Comparison of ENCODE assay signal across 12 cellular contexts in the genomic region with DNA sequence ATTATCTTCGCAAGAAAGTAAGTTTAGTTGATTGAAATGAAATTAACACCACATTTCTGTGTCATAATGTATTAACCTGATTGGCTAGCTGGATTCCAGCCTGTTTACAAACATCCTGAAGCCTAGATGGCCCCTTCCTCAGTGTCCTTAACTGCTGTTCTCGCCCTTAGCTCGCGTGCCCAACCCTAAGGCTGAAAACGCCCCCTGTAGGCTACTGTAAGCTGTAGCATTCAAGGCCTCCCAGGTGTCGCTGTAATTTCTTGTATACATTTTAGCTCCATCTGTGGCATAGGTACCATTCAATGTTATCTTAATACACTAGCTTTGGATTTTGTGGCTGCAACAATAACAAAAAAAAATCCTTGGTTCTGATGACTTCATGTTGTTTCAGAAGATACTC.
DNase-seq lines count a peak whose midpoint lies in the region; ATAC-seq, FAIRE-seq and TF ChIP-seq lines count a peak whose summit lies in the region.
"Had no signal": no experiment of that assay in that cellular context is flagged by ENCODE, and none has a peak within 500 bp of the region (broad histone marks: within the 10 kb centered on the region; RNA-seq: fewer than 3 reads in every experiment).

No MANE protein-coding gene starts in this region.

- no peaks in the 10 kb centered on the region for H3K9me1 ChIP-seq in keratinocyte (ENCODE audit: control insufficient read depth, extremely low read depth, insufficient read depth, low read length)

- H4K20me1 ChIP-seq in DOHH2 (ENCODE audit: control insufficient read depth, insufficient read depth, low read depth, low read length) (no peaks in the 10 kb centered on the region), PC-3 (ENCODE audit: low read length) (no peaks in the 10 kb centered on the region), keratinocyte (ENCODE audit: control insufficient read depth, extremely low read depth, insufficient read depth, low read length) (no peaks in the 10 kb centered on the region)

- ATAC-seq in PC-3 (peak; percentile 65), GM18909 (IDR thresholded peaks at IDR 0.05; ENCODE audit: poor library complexity, unreplicated experiment) (no peak)

- H3K27ac ChIP-seq in DOHH2 (ENCODE audit: low read depth, low read length), result no peak overlapping the region
- H3K27ac ChIP-seq in PC-3 (ENCODE audit: low read length), result no peak overlapping the region
- H3K27ac ChIP-seq in keratinocyte (ENCODE audit: control insufficient read depth, insufficient read depth, low read length), result no peak overlapping the region
- H3K27ac ChIP-seq: suprapubic skin had no signal

- H3K4me1 ChIP-seq in DOHH2 (ENCODE audit: control insufficient read depth, low read length), result no peaks in the 10 kb centered on the region
- no peaks in the 10 kb centered on the region for H3K4me1 ChIP-seq in PC-3 (ENCODE audit: insufficient read depth, low read length)
- no peaks in the 10 kb centered on the region for H3K4me1 ChIP-seq in keratinocyte (ENCODE audit: control insufficient read depth, extremely low read depth, insufficient read depth, low read length)

- H3K9me2 ChIP-seq in DOHH2 (replicated peaks; ENCODE audit: control insufficient read depth, low read length) (no peaks in the 10 kb centered on the region), PC-3 (replicated peaks; ENCODE audit: low read length) (no peaks in the 10 kb centered on the region)

- no peak overlapping the region for H3K4me3 ChIP-seq in DOHH2 (ENCODE audit: low read length)
- H3K4me3 ChIP-seq in H7 (ENCODE audit: insufficient read depth, low read depth, low read length), result no peak overlapping the region
- no peak overlapping the region for H3K4me3 ChIP-seq in PC-3 (ENCODE audit: low read length)
- H3K4me3 ChIP-seq in keratinocyte (ENCODE audit: control insufficient read depth in 2 of 3, extremely low read depth in 1 of 3, insufficient read depth in 2 of 3, low read depth in 1 of 3, low read length in 3 of 3), result no peak overlapping the region
- H3K4me3 ChIP-seq: suprapubic skin had no signal

- H3K27me3 ChIP-seq in DOHH2 (ENCODE audit: control insufficient read depth, low read length) (no peaks in the 10 kb centered on the region), H7 (ENCODE audit: control insufficient read depth, insufficient read depth, low read length) (no peaks in the 10 kb centered on the region), PC-3 (ENCODE audit: low read length) (no peaks in the 10 kb centered on the region), keratinocyte (ENCODE audit: control insufficient read depth, extremely low read depth, insufficient read depth, low read length) (no peaks in the 10 kb centered on the region)
- H3K27me3 ChIP-seq: suprapubic skin had no signal

- POLR2A ChIA-PET in PC-3 (lab: Charles Lee; ENCODE audit: unreplicated experiment), result no interaction called here

- intact Hi-C loops in PC-3 (cut with micrococcal nuclease), result no loop called here

- dilution Hi-C loops in keratinocyte (cut with MboI; ENCODE audit: extremely low pct_ligation_motif_present, low sequenced_read_pairs), result no loop called here

- H2AFZ ChIP-seq in PC-3 (ENCODE audit: low read length) (no peak overlapping the region), keratinocyte (ENCODE audit: control insufficient read depth, low read length) (no peak overlapping the region)

- DNase-seq in H7, result peak; percentile 73
- DNase-seq in PC-3, result peak; percentile 30
- no peak for DNase-seq in keratinocyte (ENCODE audit: low read depth, low spot score)
- no peak for DNase-seq in C1 segment of cervical spinal cord (lab: John Stamatoyannopoulos, UW)
- no peak for DNase-seq in A172 (ENCODE audit: low spot score)
- DNase-seq in stimulated activated CD4-positive, alpha-beta T cell treated with anti-CD3 and anti-CD28 coated beads, Interleukin-12 subunit alpha, Interleukin-12 subunit beta, amount 100 ng/mL, for 4 hours, result no peak
- DNase-seq: activated CD4-positive, alpha-beta T cell treated with anti-CD3 and anti-CD28 coated beads, Interleukin-2, amount 10 ng/mL, durations not matched to agents 7 days and 5 days; effector CD4-positive, alpha-beta T cell; NCI-H1930 had no signal

- H3F3A ChIP-seq in DOHH2 (ENCODE audit: control insufficient read depth, insufficient read depth) (no peaks in the 10 kb centered on the region), PC-3 (ENCODE audit: low read length, unreplicated experiment) (no peaks in the 10 kb centered on the region)

- FAIRE-seq in keratinocyte (lab: Jason Lieb, UNC), result no peak

- H3K9me3 ChIP-seq in DOHH2 (ENCODE audit: control insufficient read depth, insufficient read depth, low read length), result no peaks in the 10 kb centered on the region
- no peaks in the 10 kb centered on the region for H3K9me3 ChIP-seq in PC-3 (ENCODE audit: low read length)
- no peaks in the 10 kb centered on the region for H3K9me3 ChIP-seq in keratinocyte (ENCODE audit: control insufficient read depth, low read depth, low read length)
- H3K9me3 ChIP-seq: suprapubic skin had no signal

- no TSS peak for BruUV-seq in PC-3 (replicated peaks; lab: Mats Ljungman, UMichigan)

- CTCF ChIA-PET in PC-3 (lab: Charles Lee), result no interaction called here

- H3K79me2 ChIP-seq in DOHH2 (ENCODE audit: control insufficient read depth, low read length), result no peaks in the 10 kb centered on the region
- H3K79me2 ChIP-seq in PC-3 (ENCODE audit: low read length), result no peaks in the 10 kb centered on the region
- no peaks in the 10 kb centered on the region for H3K79me2 ChIP-seq in keratinocyte (ENCODE audit: control insufficient read depth, insufficient read depth, low read length)

- TF ChIP-seq CTCF in DOHH2 (IDR thresholded peaks at IDR 0.05; ENCODE audit: low read depth, low read length, poor library complexity, severe bottlenecking) (peak; percentile 77), PC-3 (conservative IDR thresholded peaks at IDR 0.05; ENCODE audit: low read depth, low read length) (peak; percentile 62), keratinocyte (optimal IDR thresholded peaks at IDR 0.05 in 1 of 3, IDR thresholded peaks at IDR 0.05 in 1 of 3, conservative IDR thresholded peaks at IDR 0.05 in 1 of 3; ENCODE audit: extremely low read depth in 1 of 3, insufficient read depth in 2 of 3, low read length in 3 of 3) (peak; percentile 39 to 45 (median 41))

- H3K9ac ChIP-seq in PC-3 (ENCODE audit: low read length), result no peak overlapping the region
- H3K9ac ChIP-seq in keratinocyte (ENCODE audit: control insufficient read depth, extremely low read depth, insufficient read depth, low read length), result no peak overlapping the region

- no peak overlapping the region for H3K4me2 ChIP-seq in DOHH2 (ENCODE audit: low read length)
- H3K4me2 ChIP-seq in PC-3 (ENCODE audit: low read length), result no peak overlapping the region
- H3K4me2 ChIP-seq in keratinocyte (ENCODE audit: control insufficient read depth, extremely low read depth, insufficient read depth, low read depth, low read length), result no peak overlapping the region

- H3K36me3 ChIP-seq in DOHH2 (ENCODE audit: control insufficient read depth, low read length), result no peaks in the 10 kb centered on the region
- no peaks in the 10 kb centered on the region for H3K36me3 ChIP-seq in H7 (replicated peaks; ENCODE audit: control insufficient read depth, insufficient read depth, low read length)
- no peaks in the 10 kb centered on the region; the same call in 1 of the 2 replicates for H3K36me3 ChIP-seq in PC-3 (ENCODE audit: low read depth, low read length)
- H3K36me3 ChIP-seq in keratinocyte (ENCODE audit: control insufficient read depth in 2 of 2, extremely low read depth in 1 of 2, insufficient read depth in 2 of 2, low read length in 2 of 2), result no peaks in the 10 kb centered on the region
- H3K36me3 ChIP-seq: suprapubic skin had no signal

Comparison
In these comparisons a context has a peak if more than half of its experiments do, and no peak if none do; other contexts are left out.
1. DNase-seq: peak in H7 (single experiment) and PC-3 (single experiment); none in keratinocyte (single experiment), C1 segment of cervical spinal cord (0 of 14), A172 (single experiment) and stimulated activated CD4-positive, alpha-beta T cell treated with anti-CD3 and anti-CD28 coated beads, Interleukin-12 subunit alpha, Interleukin-12 subunit beta, amount 100 ng/mL, for 4 hours (single experiment).
2. Peak in every context shown above with its lines, with median percentiles within 50 percentile points of each other: CTCF ChIP-seq.